ENCODE assay signal across 10 cellular contexts in genomic region chr2:226115102-226115831, GRCh38.
DNase-seq lines count a peak whose midpoint lies in the region; ATAC-seq and TF ChIP-seq lines count a peak whose summit lies in the region.
"Had no signal": no experiment of that assay in that cellular context is flagged by ENCODE, and none has a peak within 500 bp of the region (broad histone marks: within the 10 kb centered on the region; RNA-seq: fewer than 3 reads in every experiment).

No MANE protein-coding gene starts in this region.

- no peaks in the 10 kb centered on the region for H3K79me1 ChIP-seq in mesendoderm (ENCODE audit: low read length)

- H3K36me3 ChIP-seq in HUES48 (ENCODE audit: control insufficient read depth, insufficient read depth, low read length) (no peaks in the 10 kb centered on the region), adipocyte (ENCODE audit: control insufficient read depth, insufficient read depth, low read length, severe bottlenecking) (no peaks in the 10 kb centered on the region), mesendoderm (ENCODE audit: control insufficient read depth, insufficient read depth, low read length) (no peaks in the 10 kb centered on the region)
- H3K36me3 ChIP-seq: WERI-Rb-1 had no signal

- WGBS in mesendoderm (ENCODE audit: extremely low coverage, insufficient coverage, low lambda C conversion rate): no CpG with 5 or more reads among the region's 3 CpGs

- H4K8ac ChIP-seq in mesendoderm (ENCODE audit: low read depth, low read length): no peak overlapping the region

- H2BK5ac ChIP-seq in mesendoderm (ENCODE audit: low read length): no peak overlapping the region

- H2AK5ac ChIP-seq in mesendoderm (ENCODE audit: low read length): no peak overlapping the region

- no peak overlapping the region for H3K4me2 ChIP-seq in mesendoderm (ENCODE audit: low read length)

- no peak overlapping the region for H2BK15ac ChIP-seq in mesendoderm (replicated peaks; ENCODE audit: low read depth)

- H3K56ac ChIP-seq in mesendoderm (ENCODE audit: low read length): no peak overlapping the region

- H3K27ac ChIP-seq in HUES48 (ENCODE audit: low read depth, low read length): peak overlapping the region; percentile 76
- no peak overlapping the region for H3K27ac ChIP-seq in mesendoderm (ENCODE audit: low read depth, low read length)
- H3K27ac ChIP-seq: WERI-Rb-1 had no signal

- H4K5ac ChIP-seq in mesendoderm (ENCODE audit: low read length): no peak overlapping the region

- H3K4me1 ChIP-seq in HUES48 (ENCODE audit: control insufficient read depth, insufficient read depth, low read length) (peaks cover 43% of the 10 kb centered on the region), adipocyte (ENCODE audit: control insufficient read depth, insufficient read depth, low read length) (peaks cover 44% of the 10 kb centered on the region), mesendoderm (ENCODE audit: control insufficient read depth, low read depth, low read length) (no peaks in the 10 kb centered on the region)

- DNase-seq in AG10803 (ENCODE audit: low read depth) (peak; percentile 92), adipocyte (ENCODE audit: low read depth) (peak; percentile 87), mesendoderm (peak; percentile 49), NCI-H2196 treated with DMSO at 0.1 percent for 48 hours (lab: John Stamatoyannopoulos, UW; ENCODE audit: unreplicated experiment) (no peak), GM13976 (ENCODE audit: low spot score) (no peak), NCI-H446 treated with DMSO at 0.1 percent for 48 hours (lab: John Stamatoyannopoulos, UW) (no peak)
- DNase-seq: NCI-H1092 treated with DMSO at 0.1 percent for 48 hours, WERI-Rb-1 had no signal

- in situ Hi-C loops in GM13976 (cut with MboI; ENCODE audit: low sequenced_read_pairs, unreplicated experiment): no loop called here

- no peaks in the 10 kb centered on the region for H3K9me3 ChIP-seq in HUES48 (ENCODE audit: control insufficient read depth, insufficient read depth, low read length)
- no peaks in the 10 kb centered on the region for H3K9me3 ChIP-seq in adipocyte (ENCODE audit: control insufficient read depth, low read length)

- H3K9ac ChIP-seq in HUES48 (ENCODE audit: low read depth, low read length) (no peak overlapping the region), adipocyte (ENCODE audit: low read length) (no peak overlapping the region), mesendoderm (ENCODE audit: low read length) (no peak overlapping the region)

- H3K23ac ChIP-seq in mesendoderm (ENCODE audit: low read length): no peak overlapping the region

- TF ChIP-seq CTCF in AG10803 (conservative IDR thresholded peaks at IDR 0.05; ENCODE audit: low read length): no peak
- no peak for TF ChIP-seq CTCF in GM13976 (IDR thresholded peaks at IDR 0.05; ENCODE audit: borderline replicate concordance, control extremely low read depth, extremely low read depth, insufficient read depth, missing control alignments)

- no peak overlapping the region for H2BK120ac ChIP-seq in mesendoderm (ENCODE audit: low read depth, low read length)

- no peaks in the 10 kb centered on the region for H3K27me3 ChIP-seq in HUES48 (ENCODE audit: control insufficient read depth, insufficient read depth, low read length)
- no peaks in the 10 kb centered on the region for H3K27me3 ChIP-seq in adipocyte (replicated peaks; ENCODE audit: control insufficient read depth, insufficient read depth, low read length)
- no peaks in the 10 kb centered on the region for H3K27me3 ChIP-seq in mesendoderm (ENCODE audit: insufficient read depth, low read length, poor library complexity)

- H3K79me2 ChIP-seq in mesendoderm (ENCODE audit: control insufficient read depth, insufficient read depth, low read length): no peaks in the 10 kb centered on the region

- H3K4ac ChIP-seq in mesendoderm (ENCODE audit: low read depth, low read length): no peak overlapping the region

- ATAC-seq in HG03175 (IDR thresholded peaks at IDR 0.05; ENCODE audit: unreplicated experiment): no peak

- no peak overlapping the region for H3K18ac ChIP-seq in mesendoderm (ENCODE audit: low read length)

- no peak overlapping the region for H3K4me3 ChIP-seq in AG10803 (ENCODE audit: low read length)
- H3K4me3 ChIP-seq in HUES48 (ENCODE audit: low read depth, low read length): no peak overlapping the region
- H3K4me3 ChIP-seq in adipocyte (ENCODE audit: low read length): peak overlapping the region; percentile 29
- H3K4me3 ChIP-seq in mesendoderm (ENCODE audit: low read length): no peak overlapping the region

Comparison
In these comparisons a context has a peak if more than half of its experiments do, and no peak if none do; other contexts are left out.
1. DNase-seq: peak in AG10803 (single experiment), adipocyte (single experiment) and mesendoderm (single experiment); none in NCI-H2196 treated with DMSO at 0.1 percent for 48 hours (single experiment), GM13976 (single experiment) and NCI-H446 treated with DMSO at 0.1 percent for 48 hours (single experiment).